ENCODE assay signal across 15 cellular contexts in genomic region chr1:37305841-37306240, GRCh38.
A peak's percentile ranks its signal among the peaks of the same experiment; 100 is the strongest.
DNase-seq lines count a peak whose midpoint lies in the region; ATAC-seq, FAIRE-seq and TF ChIP-seq lines count a peak whose summit lies in the region.
"Had no signal": no experiment of that assay in that cellular context is flagged by ENCODE, and none has a peak within 500 bp of the region (broad histone marks: within the 10 kb centered on the region; RNA-seq: fewer than 3 reads in every experiment).

No MANE protein-coding gene starts in this region.

- no peak overlapping the region for H3K4me3 Mint-ChIP-seq in stimulated activated effector memory CD8-positive, alpha-beta T cell treated with anti-CD3 and anti-CD28 coated beads, Interleukin-12 subunit alpha, Interleukin-12 subunit beta, amount 100 ng/mL, for 72 hours
- H3K4me3 Mint-ChIP-seq in activated CD8-positive, alpha-beta T cell treated with anti-CD3 and anti-CD28 coated beads for 36 hours, result no peak overlapping the region
- H3K4me3 Mint-ChIP-seq: CD14-positive monocyte had no signal

- no peaks in the 10 kb centered on the region for H3K79me1 ChIP-seq in H1 (ENCODE audit: low read depth, low read length)

- no peak overlapping the region for H2AFZ ChIP-seq in H1 (ENCODE audit: low read length)

- H3K36me3 Mint-ChIP-seq in stimulated activated effector memory CD8-positive, alpha-beta T cell treated with anti-CD3 and anti-CD28 coated beads, Interleukin-12 subunit alpha, Interleukin-12 subunit beta, amount 100 ng/mL, for 72 hours, result no peaks in the 10 kb centered on the region
- H3K36me3 Mint-ChIP-seq in activated CD8-positive, alpha-beta T cell treated with anti-CD3 and anti-CD28 coated beads for 36 hours (ENCODE audit: low read depth), result no peaks in the 10 kb centered on the region
- H3K36me3 Mint-ChIP-seq: CD14-positive monocyte had no signal

- H3K36me3 ChIP-seq in H1 (ENCODE audit: control insufficient read depth in 2 of 4, insufficient read depth in 4 of 4, low read length in 3 of 4), result no peaks in the 10 kb centered on the region

- no peak overlapping the region for H2BK120ac ChIP-seq in H1 (replicated peaks; ENCODE audit: low read depth, low read length)

- 0 out of 2 replicates have a peak, but pooled peaks cover 2% of the 10 kb centered on the region for H3K23me2 ChIP-seq in H1 (ENCODE audit: low read depth, low read length)

- H4K20me1 ChIP-seq in H1 (replicated peaks in 1 of 2; ENCODE audit: control insufficient read depth in 1 of 2, insufficient read depth in 2 of 2, low read length in 2 of 2), result no peaks in the 10 kb centered on the region

- POLR2A ChIA-PET in H1 (lab: Charles Lee; ENCODE audit: partially characterized antibody), result no interaction called here
- POLR2A ChIA-PET in activated CD8-positive, alpha-beta T cell treated with anti-CD3 and anti-CD28 coated beads for 36 hours (lab: Charles Lee), result no interaction called here

- H2BK20ac ChIP-seq in H1 (ENCODE audit: low read length), result no peak overlapping the region

- no peak for TF ChIP-seq EP300 in H1 (IDR thresholded peaks at IDR 0.05; ENCODE audit: borderline replicate concordance in 1 of 2, low read depth in 2 of 2, low read length in 2 of 2)

- H3K79me2 ChIP-seq in H1 (ENCODE audit: control insufficient read depth in 1 of 2, insufficient read depth in 2 of 2, low read length in 2 of 2), result no peaks in the 10 kb centered on the region

- in situ Hi-C loops in G401 (cut with HindIII; ENCODE audit: low sequenced_read_pairs), result no loop called here

- no peaks in the 10 kb centered on the region; a peak in 1 of 7 replicates for H3K27me3 ChIP-seq in H1 (replicated peaks in 1 of 4; ENCODE audit: control insufficient read depth in 3 of 4, extremely low read depth in 1 of 4, insufficient read depth in 3 of 4, low read length in 3 of 4)

- CTCF ChIA-PET in H1 (lab: Charles Lee; ENCODE audit: partially characterized antibody), result interaction anchor here (3.6 to 4.3 kb wide), 2 partner anchors 10 to 18 kb away, joined by 12 to 26 read pairs; no protein-coding TSS in a partner anchor
- CTCF ChIA-PET in activated CD8-positive, alpha-beta T cell treated with anti-CD3 and anti-CD28 coated beads for 36 hours (lab: Charles Lee), result no interaction called here

- TF ChIP-seq RAD21 in H1 (IDR thresholded peaks at IDR 0.05 in 1 of 2, conservative IDR thresholded peaks at IDR 0.05 in 1 of 2; ENCODE audit: low read depth in 2 of 2, low read length in 2 of 2), result no peak

- intact Hi-C loops in activated CD8-positive, alpha-beta T cell treated with anti-CD3 and anti-CD28 coated beads for 36 hours (cut with micrococcal nuclease), result no loop called here

- H3K9me3 ChIP-seq in H1 (ENCODE audit: insufficient read depth in 2 of 2, low read depth in 1 of 2, low read length in 1 of 2), result no peaks in the 10 kb centered on the region

- H4K8ac ChIP-seq in H1 (ENCODE audit: extremely low read depth, insufficient read depth, low read length), result 0 out of 2 replicates have a peak overlapping the region, but pooled peaks have one; percentile 32

- H4K91ac ChIP-seq in H1 (replicated peaks; ENCODE audit: insufficient read length, low read length), result no peak overlapping the region

- no peak overlapping the region for H3K4me3 ChIP-seq in H1 (ENCODE audit: extremely low read depth in 1 of 4, insufficient read depth in 2 of 4, low read depth in 3 of 4, low read length in 4 of 4)

- no peak overlapping the region for H3K14ac ChIP-seq in H1 (ENCODE audit: insufficient read length)

- H2BK12ac ChIP-seq in H1 (ENCODE audit: low read depth, low read length), result no peak overlapping the region

- no peak overlapping the region for H4K5ac ChIP-seq in H1 (ENCODE audit: insufficient read length, low read depth, low read length)

- H3K27ac Mint-ChIP-seq in stimulated activated effector memory CD8-positive, alpha-beta T cell treated with anti-CD3 and anti-CD28 coated beads, Interleukin-12 subunit alpha, Interleukin-12 subunit beta, amount 100 ng/mL, for 72 hours, result no peak overlapping the region
- H3K27ac Mint-ChIP-seq in activated CD8-positive, alpha-beta T cell treated with anti-CD3 and anti-CD28 coated beads for 36 hours, result no peak overlapping the region
- H3K27ac Mint-ChIP-seq: CD14-positive monocyte had no signal

- no peak overlapping the region for H2AK5ac ChIP-seq in H1 (ENCODE audit: low read depth, low read length)

- 71% methylated on average over 7 of the region's 7 CpGs; no CpG with 5 or more reads in 1 of the 2 experiments for WGBS in H1 (ENCODE audit: extremely low coverage in 1 of 2, insufficient coverage in 1 of 2, insufficient read length in 1 of 2, insufficient replicate concordance in 2 of 2, low coverage in 1 of 2, low lambda C conversion rate in 2 of 2, missing lambda C conversion rate in 1 of 2), 2 experiments

- no peak for TF ChIP-seq CTCF in H1 (IDR thresholded peaks at IDR 0.05; ENCODE audit: control extremely low read depth in 1 of 3, insufficient read depth in 1 of 3, low read depth in 1 of 3, low read length in 3 of 3)
- TF ChIP-seq CTCF in activated CD8-positive, alpha-beta T cell treated with anti-CD3 and anti-CD28 coated beads for 36 hours (IDR thresholded peaks at IDR 0.05), result no peak

- H3K23ac ChIP-seq in H1 (ENCODE audit: insufficient read length), result no peak overlapping the region

- H3K4me1 ChIP-seq in H1 (replicated peaks in 1 of 4; ENCODE audit: control insufficient read depth in 3 of 4, insufficient read depth in 4 of 4, low read length in 3 of 4), result peaks cover 0 to 7% (median 2%) of the 10 kb centered on the region in 4 experiments; a peak in 3 of 7 replicates

- no peaks in the 10 kb centered on the region for H3K4me1 Mint-ChIP-seq in stimulated activated effector memory CD8-positive, alpha-beta T cell treated with anti-CD3 and anti-CD28 coated beads, Interleukin-12 subunit alpha, Interleukin-12 subunit beta, amount 100 ng/mL, for 72 hours
- H3K4me1 Mint-ChIP-seq in activated CD8-positive, alpha-beta T cell treated with anti-CD3 and anti-CD28 coated beads for 36 hours (ENCODE audit: low read depth), result no peaks in the 10 kb centered on the region
- H3K4me1 Mint-ChIP-seq: CD14-positive monocyte had no signal

- H3K27ac ChIP-seq in H1 (ENCODE audit: low read depth, low read length), result no peak overlapping the region
- H3K27ac ChIP-seq: KMS-11 had no signal

- FAIRE-seq in H1 (lab: Jason Lieb, UNC), result no peak
- FAIRE-seq: H54, HepG2 had no signal

- H2BK5ac ChIP-seq in H1 (ENCODE audit: low read depth, low read length), result no peak overlapping the region

- peak; percentile 77 for DNase-seq in COR-L47 (lab: John Stamatoyannopoulos, UW)
- DNase-seq in NCI-H1092 treated with DMSO at 0.1 percent for 48 hours (lab: John Stamatoyannopoulos, UW), result peak; percentile 89
- peak; percentile 92 for DNase-seq in NCI-H510A treated with DMSO at 0.1 percent for 48 hours (lab: John Stamatoyannopoulos, UW)
- no peak for DNase-seq in H1 (ENCODE audit: low read depth in 1 of 2, low spot score in 2 of 2)
- no peak for DNase-seq in stimulated activated effector memory CD8-positive, alpha-beta T cell treated with anti-CD3 and anti-CD28 coated beads, Interleukin-12 subunit alpha, Interleukin-12 subunit beta, amount 100 ng/mL, for 72 hours (ENCODE audit: low spot score in 2 of 2)
- no peak for DNase-seq in effector CD4-positive, alpha-beta T cell
- DNase-seq in G401 (ENCODE audit: low spot score), result no peak
- DNase-seq in activated CD8-positive, alpha-beta T cell treated with anti-CD3 and anti-CD28 coated beads for 36 hours, result no peak
- DNase-seq: Calu3, NCI-H1105, PC-3 had no signal

- H3K9ac ChIP-seq in H1 (replicated peaks in 1 of 4; ENCODE audit: extremely low read depth in 1 of 4, low read depth in 3 of 4, low read length in 3 of 4), result no peak overlapping the region
- H3K9ac ChIP-seq: KMS-11 had no signal

- no peak for ATAC-seq in stimulated activated effector memory CD8-positive, alpha-beta T cell treated with anti-CD3 and anti-CD28 coated beads, Interleukin-12 subunit alpha, Interleukin-12 subunit beta, amount 100 ng/mL, for 72 hours
- ATAC-seq in activated CD8-positive, alpha-beta T cell treated with anti-CD3 and anti-CD28 coated beads for 36 hours, result no peak
- ATAC-seq: HepG2, PC-3 had no signal

- peaks cover 3% of the 10 kb centered on the region for H3K27me3 Mint-ChIP-seq in activated CD8-positive, alpha-beta T cell treated with anti-CD3 and anti-CD28 coated beads for 36 hours

- no peak overlapping the region for H3K4me2 ChIP-seq in H1 (ENCODE audit: insufficient read depth in 1 of 2, low read depth in 2 of 2, low read length in 2 of 2)
- H3K4me2 ChIP-seq: KMS-11 had no signal

- H3K18ac ChIP-seq in H1 (ENCODE audit: extremely low read depth, low read length), result no peak overlapping the region; the same call in 1 of the 2 replicates

- no peak overlapping the region for H3K56ac ChIP-seq in H1 (replicated peaks; ENCODE audit: insufficient read length, low read depth, low read length)

- peak overlapping the region; percentile 17 for H3K4ac ChIP-seq in H1 (replicated peaks; ENCODE audit: insufficient read length, low read depth, low read length)

- TF ChIP-seq POLR2A in H1 (IDR thresholded peaks at IDR 0.05; ENCODE audit: control extremely low read depth in 1 of 2, low read depth in 2 of 2, low read length in 2 of 2), result no peak

- H3K9me3 Mint-ChIP-seq in stimulated activated effector memory CD8-positive, alpha-beta T cell treated with anti-CD3 and anti-CD28 coated beads, Interleukin-12 subunit alpha, Interleukin-12 subunit beta, amount 100 ng/mL, for 72 hours, result no peaks in the 10 kb centered on the region
- no peaks in the 10 kb centered on the region for H3K9me3 Mint-ChIP-seq in activated CD8-positive, alpha-beta T cell treated with anti-CD3 and anti-CD28 coated beads for 36 hours
- H3K9me3 Mint-ChIP-seq: CD14-positive monocyte had no signal

- H2BK15ac ChIP-seq in H1 (ENCODE audit: low read length), result no peak overlapping the region

TF ChIP-seq in H1, 55 proteins besides CTCF, POLR2A, EP300 and RAD21:
- TF ChIP-seq JUN (IDR thresholded peaks at IDR 0.05; ENCODE audit: low read depth, low read length), result no peak
- TF ChIP-seq CBX5 (IDR thresholded peaks at IDR 0.05; ENCODE audit: low read depth, low read length), result no peak
- no peak for TF ChIP-seq FOSL1 (IDR thresholded peaks at IDR 0.05; ENCODE audit: insufficient read depth, low read depth, low read length)
- TF ChIP-seq TAF1 (IDR thresholded peaks at IDR 0.05; ENCODE audit: low read depth, low read length), result no peak
- TF ChIP-seq HDAC2 (IDR thresholded peaks at IDR 0.05; ENCODE audit: borderline replicate concordance in 1 of 2, low read depth in 2 of 2, low read length in 2 of 2), result no peak
- TF ChIP-seq MAFK (IDR thresholded peaks at IDR 0.05; ENCODE audit: low read depth, low read length), result no peak

Comparison
In these comparisons a context has a peak if more than half of its experiments do, and no peak if none do; other contexts are left out.
1. DNase-seq: peak in COR-L47 (single experiment), NCI-H1092 treated with DMSO at 0.1 percent for 48 hours (single experiment) and NCI-H510A treated with DMSO at 0.1 percent for 48 hours (single experiment); none in H1 (0 of 2), stimulated activated effector memory CD8-positive, alpha-beta T cell treated with anti-CD3 and anti-CD28 coated beads, Interleukin-12 subunit alpha, Interleukin-12 subunit beta, amount 100 ng/mL, for 72 hours (0 of 2), effector CD4-positive, alpha-beta T cell (single experiment), G401 (single experiment) and activated CD8-positive, alpha-beta T cell treated with anti-CD3 and anti-CD28 coated beads for 36 hours (single experiment).